Comparison of ENCODE assay signal across 17 cellular contexts in the genomic region with DNA sequence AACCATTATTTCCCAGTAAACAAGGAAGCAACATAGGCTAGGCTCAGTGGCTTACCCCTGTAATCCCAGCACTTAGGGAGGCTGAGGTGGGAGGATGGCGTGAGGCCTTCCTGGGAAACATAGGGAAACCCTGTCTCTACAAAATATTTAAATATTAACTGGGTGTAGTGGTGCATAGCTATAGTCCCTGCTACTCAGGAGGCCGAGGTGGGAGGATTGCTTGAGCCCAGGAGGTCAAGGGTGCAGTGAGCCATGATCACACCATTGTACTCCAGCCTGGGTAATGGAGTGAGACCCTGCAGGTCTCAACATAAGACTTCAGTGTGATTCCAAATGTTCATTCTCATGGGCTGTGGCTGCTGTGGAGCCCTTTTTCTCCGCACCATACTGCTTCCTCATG. TPM values are rescaled to one million over a fixed set of nuclear protein-coding genes. Genes with fewer than 3 reads are reported as not detected.
DNase-seq lines count a peak whose midpoint lies in the region; ATAC-seq and TF ChIP-seq lines count a peak whose summit lies in the region.
"Had no signal": no experiment of that assay in that cellular context is flagged by ENCODE, and none has a peak within 500 bp of the region (broad histone marks: within the 10 kb centered on the region; RNA-seq: fewer than 3 reads in every experiment).

No MANE protein-coding gene starts in this region.

- no peak overlapping the region for H3K4me3 ChIP-seq in breast epithelium
- H3K4me3 ChIP-seq: HAP-1, K562 had no signal

- no TSS peak for BruUV-seq in MCF 10A (replicated peaks; lab: Mats Ljungman, UMichigan)

- peaks cover 26% of the 10 kb centered on the region for H3K36me3 Mint-ChIP-seq in MCF 10A (ENCODE audit: insufficient read depth, unreplicated experiment)
- H3K36me3 Mint-ChIP-seq in nephron (ENCODE audit: low read depth), result peaks cover 5% of the 10 kb centered on the region
- H3K36me3 Mint-ChIP-seq in activated CD8-positive, alpha-beta T cell treated with anti-CD3 and anti-CD28 coated beads for 36 hours (ENCODE audit: low read depth), result no peaks in the 10 kb centered on the region
- no peaks in the 10 kb centered on the region for H3K36me3 Mint-ChIP-seq in T-cell
- H3K36me3 Mint-ChIP-seq: CD4-positive, alpha-beta memory T cell had no signal

- CTCF ChIA-PET in MCF 10A (lab: Yijun Ruan, JAX) (interaction anchor here (0.9 to 1.7 kb wide), 6 partner anchors 14 to 596 kb away, joined by 3 to 4 read pairs (median 3); no protein-coding TSS in a partner anchor), T-cell (lab: Charles Lee) (no interaction called here)
- CTCF ChIA-PET in activated CD8-positive, alpha-beta T cell treated with anti-CD3 and anti-CD28 coated beads for 36 hours (lab: Charles Lee), result no interaction called here

- intact Hi-C loops in MCF 10A (cut with micrococcal nuclease) (loop anchor here (5.0 kb wide), 1 partner anchor 34 kb away; the partner anchor contains the start of gene FHDC1), breast epithelium (cut with DNase I; ENCODE audit: low total_unique reads) (no loop called here)
- intact Hi-C loops in activated CD8-positive, alpha-beta T cell treated with anti-CD3 and anti-CD28 coated beads for 36 hours (cut with micrococcal nuclease), result no loop called here

- H3K27me3 ChIP-seq in breast epithelium, result no peaks in the 10 kb centered on the region
- no peaks in the 10 kb centered on the region for H3K27me3 ChIP-seq in foreskin keratinocyte
- H3K27me3 ChIP-seq: BE2C had no signal

- TF ChIP-seq CTCF in MCF 10A (IDR thresholded peaks at IDR 0.05; ENCODE audit: unreplicated experiment), result no peak
- TF ChIP-seq CTCF in breast epithelium (IDR thresholded peaks at IDR 0.05), result no peak
- TF ChIP-seq CTCF in foreskin keratinocyte (conservative IDR thresholded peaks at IDR 0.05), result no peak
- no peak for TF ChIP-seq CTCF in nephron (IDR thresholded peaks at IDR 0.05; ENCODE audit: unreplicated experiment in 3 of 3)
- TF ChIP-seq CTCF in activated CD8-positive, alpha-beta T cell treated with anti-CD3 and anti-CD28 coated beads for 36 hours (IDR thresholded peaks at IDR 0.05), result no peak

- H3K9me3 Mint-ChIP-seq in MCF 10A (ENCODE audit: unreplicated experiment), result no peaks in the 10 kb centered on the region
- no peaks in the 10 kb centered on the region for H3K9me3 Mint-ChIP-seq in nephron
- no peaks in the 10 kb centered on the region for H3K9me3 Mint-ChIP-seq in activated CD8-positive, alpha-beta T cell treated with anti-CD3 and anti-CD28 coated beads for 36 hours
- H3K9me3 Mint-ChIP-seq in T-cell, result no peaks in the 10 kb centered on the region
- H3K9me3 Mint-ChIP-seq: CD4-positive, alpha-beta memory T cell had no signal

- H3K9me3 ChIP-seq in breast epithelium, result no peaks in the 10 kb centered on the region
- H3K9me3 ChIP-seq: BE2C, HAP-1 had no signal

- H3K27ac Mint-ChIP-seq in MCF 10A (ENCODE audit: low read depth, unreplicated experiment) (peak overlapping the region; percentile 92), nephron (peak overlapping the region in 2 of 3 experiments; percentile 61 to 90), T-cell (no peak overlapping the region)
- no peak overlapping the region for H3K27ac Mint-ChIP-seq in activated CD8-positive, alpha-beta T cell treated with anti-CD3 and anti-CD28 coated beads for 36 hours
- H3K27ac Mint-ChIP-seq: CD4-positive, alpha-beta memory T cell had no signal

- peak overlapping the region in 1 of 2 donors; percentile 34 for H3K27ac ChIP-seq in breast epithelium
- H3K27ac ChIP-seq in foreskin keratinocyte, result peak overlapping the region; percentile 52

- H3K4me3 Mint-ChIP-seq in MCF 10A (ENCODE audit: unreplicated experiment), result no peak overlapping the region
- no peak overlapping the region for H3K4me3 Mint-ChIP-seq in nephron
- no peak overlapping the region for H3K4me3 Mint-ChIP-seq in activated CD8-positive, alpha-beta T cell treated with anti-CD3 and anti-CD28 coated beads for 36 hours
- H3K4me3 Mint-ChIP-seq in T-cell, result no peak overlapping the region
- H3K4me3 Mint-ChIP-seq: CD4-positive, alpha-beta memory T cell had no signal

- H3K4me1 ChIP-seq in breast epithelium, result no peaks in the 10 kb centered on the region
- peaks cover 37% of the 10 kb centered on the region for H3K4me1 ChIP-seq in foreskin keratinocyte
- H3K4me1 ChIP-seq: BE2C had no signal

- peaks cover 36% of the 10 kb centered on the region for H3K4me1 Mint-ChIP-seq in MCF 10A (ENCODE audit: insufficient read depth, unreplicated experiment)
- H3K4me1 Mint-ChIP-seq in nephron, result peaks cover 36% of the 10 kb centered on the region
- no peaks in the 10 kb centered on the region for H3K4me1 Mint-ChIP-seq in activated CD8-positive, alpha-beta T cell treated with anti-CD3 and anti-CD28 coated beads for 36 hours (ENCODE audit: low read depth)
- H3K4me1 Mint-ChIP-seq in T-cell, result no peaks in the 10 kb centered on the region
- H3K4me1 Mint-ChIP-seq: CD4-positive, alpha-beta memory T cell had no signal

- H3K27me3 Mint-ChIP-seq in MCF 10A (ENCODE audit: insufficient read depth, unreplicated experiment), result no peaks in the 10 kb centered on the region
- H3K27me3 Mint-ChIP-seq in nephron (ENCODE audit: low read depth), result peaks cover 4% of the 10 kb centered on the region
- no peaks in the 10 kb centered on the region for H3K27me3 Mint-ChIP-seq in activated CD8-positive, alpha-beta T cell treated with anti-CD3 and anti-CD28 coated beads for 36 hours
- H3K27me3 Mint-ChIP-seq in T-cell, result no peaks in the 10 kb centered on the region

- POLR2A ChIA-PET in MCF 10A (lab: Yijun Ruan, JAX) (interaction anchor here (1.0 to 6.3 kb wide), 8 partner anchors 10 to 191 kb away, joined by 3 to 53 read pairs (median 4); partner anchors contain the start of gene FHDC1), T-cell (lab: Charles Lee) (no interaction called here)
- POLR2A ChIA-PET in activated CD8-positive, alpha-beta T cell treated with anti-CD3 and anti-CD28 coated beads for 36 hours (lab: Charles Lee), result no interaction called here

- TF ChIP-seq POLR2A in breast epithelium (IDR thresholded peaks at IDR 0.05), result no peak

- DNase-seq in MCF 10A (ENCODE audit: unreplicated experiment) (no peak), breast epithelium (ENCODE audit: low spot score in 2 of 2) (no peak), foreskin keratinocyte (no peak), SIG-M5 treated with dmso at 0.1 percent for 504 hours (lab: John Stamatoyannopoulos, UW; ENCODE audit: unreplicated experiment) (no peak), T-cell (no peak)
- DNase-seq in activated CD8-positive, alpha-beta T cell treated with anti-CD3 and anti-CD28 coated beads for 36 hours, result no peak
- DNase-seq: 8988T; BE2C; CD4-positive, alpha-beta memory T cell; DND-41; NCI-H1417 treated with DMSO at 0.1 percent for 48 hours; NCI-H2029; SHP77 had no signal

- H3K36me3 ChIP-seq in breast epithelium, result no peaks in the 10 kb centered on the region
- H3K36me3 ChIP-seq: BE2C, HAP-1 had no signal

- ATAC-seq in foreskin keratinocyte (no peak), GM19324 (IDR thresholded peaks at IDR 0.05; ENCODE audit: low FRiP score, unreplicated experiment) (no peak), T-cell (replicated peaks in 1 of 4) (no peak)
- no peak for ATAC-seq in activated CD8-positive, alpha-beta T cell treated with anti-CD3 and anti-CD28 coated beads for 36 hours
- ATAC-seq: K562 had no signal

RNA-seq across cellular contexts. Expression of gene FHDC1, which starts 34.9 kb away (rescaled TPM):
- 2.0 and 2.7 TPM in 2 replicates for total RNA-seq in MCF 10A (2022)
- 1 to 10 TPM in 2 of 3 donors, under 1 TPM in 1; 0.48 to 2.3 (median 2.0) TPM for total RNA-seq in breast epithelium
- total RNA-seq in foreskin keratinocyte, result 2.3 and 4.4 TPM in 2 replicates
- 0.68 and 1.8 TPM in 2 replicates for polyA plus RNA-seq in foreskin keratinocyte
- total RNA-seq in activated CD8-positive, alpha-beta T cell treated with anti-CD3 and anti-CD28 coated beads for 36 hours, result under 1 TPM; 0.05 to 0.11 TPM
- total RNA-seq in T-cell, result under 1 TPM in 4 of 5 donors, not detected in 1; 0.08 to 0.28 (median 0.17) TPM

Comparison
In these comparisons a context has a peak if more than half of its experiments do, and no peak if none do; other contexts are left out.
1. H3K27ac Mint-ChIP-seq: peak in MCF 10A (single experiment) and nephron (2 of 3); none in activated CD8-positive, alpha-beta T cell treated with anti-CD3 and anti-CD28 coated beads for 36 hours (single experiment) and T-cell (0 of 2).